ENCODE assay signal across 16 cellular contexts in genomic region chr3:13795816-13796215, GRCh38.
DNase-seq lines count a peak whose midpoint lies in the region; ATAC-seq and TF ChIP-seq lines count a peak whose summit lies in the region.
"Had no signal": no experiment of that assay in that cellular context is flagged by ENCODE, and none has a peak within 500 bp of the region (broad histone marks: within the 10 kb centered on the region; RNA-seq: fewer than 3 reads in every experiment).

No MANE protein-coding gene starts in this region.

- no peaks in the 10 kb centered on the region for H3K36me3 ChIP-seq in endodermal cell (ENCODE audit: control insufficient read depth, insufficient read depth, low read length)
- H3K36me3 ChIP-seq: BE2C had no signal

- peak; percentile 89 for DNase-seq in chondrocyte (ENCODE audit: low spot score)
- DNase-seq in endodermal cell = no peak
- DNase-seq in posterior vena cava (ENCODE audit: low spot score) = peak; percentile 69
- no peak for DNase-seq in activated CD8-positive, alpha-beta T cell treated with anti-CD3 and anti-CD28 coated beads, Interleukin-2, amount 10 ng/mL, durations not matched to agents 7 days and 5 days
- no peak for DNase-seq in NOMO-1 treated with dmso at 0.1 percent for 144 hours (lab: John Stamatoyannopoulos, UW; ENCODE audit: unreplicated experiment)
- no peak for DNase-seq in NCI-H1417 treated with DMSO at 0.1 percent for 48 hours (lab: John Stamatoyannopoulos, UW)
- no peak for DNase-seq in NAMALWA (ENCODE audit: low spot score)
- DNase-seq: ACHN; BE2C; C1 segment of cervical spinal cord; CD4-positive, CD25-positive, alpha-beta regulatory T cell; COR-L47; DMS 273 treated with DMSO at 0.1 percent for 48 hours; GOT3; H9 had no signal

- no peak for ATAC-seq in activated CD8-positive, alpha-beta T cell treated with anti-CD3 and anti-CD28 coated beads, Interleukin-2, amount 10 ng/mL, durations not matched to agents 7 days and 5 days

- H3K4me1 Mint-ChIP-seq in chondrocyte (ENCODE audit: low read depth) = no peaks in the 10 kb centered on the region
- peaks cover 9% of the 10 kb centered on the region for H3K4me1 Mint-ChIP-seq in endodermal cell
- peaks cover 3% of the 10 kb centered on the region for H3K4me1 Mint-ChIP-seq in activated CD8-positive, alpha-beta T cell treated with anti-CD3 and anti-CD28 coated beads, Interleukin-2, amount 10 ng/mL, durations not matched to agents 7 days and 5 days (ENCODE audit: low read depth)
- H3K4me1 Mint-ChIP-seq: CD4-positive, CD25-positive, alpha-beta regulatory T cell; CD8-positive, alpha-beta memory T cell had no signal

- H3K4me3 Mint-ChIP-seq in chondrocyte (ENCODE audit: unreplicated experiment) (no peak overlapping the region), endodermal cell (no peak overlapping the region)
- H3K4me3 Mint-ChIP-seq in activated CD8-positive, alpha-beta T cell treated with anti-CD3 and anti-CD28 coated beads, Interleukin-2, amount 10 ng/mL, durations not matched to agents 7 days and 5 days = no peak overlapping the region
- H3K4me3 Mint-ChIP-seq: CD4-positive, CD25-positive, alpha-beta regulatory T cell; CD8-positive, alpha-beta memory T cell; H9 had no signal

- intact Hi-C loops in posterior vena cava (cut with DNase I) = no loop called here

- H3K4me3 ChIP-seq in endodermal cell (ENCODE audit: low read length) = no peak overlapping the region

- H3K9me3 Mint-ChIP-seq in chondrocyte (ENCODE audit: low read depth) (no peaks in the 10 kb centered on the region), endodermal cell (no peaks in the 10 kb centered on the region)
- no peaks in the 10 kb centered on the region for H3K9me3 Mint-ChIP-seq in activated CD8-positive, alpha-beta T cell treated with anti-CD3 and anti-CD28 coated beads, Interleukin-2, amount 10 ng/mL, durations not matched to agents 7 days and 5 days (ENCODE audit: insufficient read depth)
- H3K9me3 Mint-ChIP-seq: CD4-positive, CD25-positive, alpha-beta regulatory T cell; CD8-positive, alpha-beta memory T cell; H9 had no signal

- 93 to 94% methylated on average over 6 to 17 of the region's 17 CpGs for WGBS in endodermal cell (ENCODE audit: insufficient coverage in 1 of 2, insufficient read length in 1 of 2), 2 experiments

- no peaks in the 10 kb centered on the region for H3K4me1 ChIP-seq in endodermal cell (ENCODE audit: control insufficient read depth, insufficient read depth, low read length)
- H3K4me1 ChIP-seq: BE2C had no signal

- H3K9me3 ChIP-seq in endodermal cell (ENCODE audit: control insufficient read depth, low read length) = no peaks in the 10 kb centered on the region
- H3K9me3 ChIP-seq: BE2C had no signal

- H3K27me3 ChIP-seq in endodermal cell (ENCODE audit: control insufficient read depth, insufficient read depth, low read length, poor library complexity, severe bottlenecking) = no peaks in the 10 kb centered on the region
- H3K27me3 ChIP-seq: BE2C had no signal

- H3K27me3 Mint-ChIP-seq in chondrocyte (ENCODE audit: low read depth) = peaks cover 50% of the 10 kb centered on the region
- no peaks in the 10 kb centered on the region for H3K27me3 Mint-ChIP-seq in endodermal cell (ENCODE audit: insufficient read depth)
- H3K27me3 Mint-ChIP-seq in activated CD8-positive, alpha-beta T cell treated with anti-CD3 and anti-CD28 coated beads, Interleukin-2, amount 10 ng/mL, durations not matched to agents 7 days and 5 days (ENCODE audit: low read depth) = no peaks in the 10 kb centered on the region

- no peak overlapping the region for H3K9ac ChIP-seq in endodermal cell (ENCODE audit: extremely low read depth, low read length, poor library complexity, severe bottlenecking)

- H3K27ac Mint-ChIP-seq in chondrocyte (ENCODE audit: unreplicated experiment) (no peak overlapping the region), endodermal cell (peak overlapping the region; percentile 31)
- H3K27ac Mint-ChIP-seq in activated CD8-positive, alpha-beta T cell treated with anti-CD3 and anti-CD28 coated beads, Interleukin-2, amount 10 ng/mL, durations not matched to agents 7 days and 5 days = no peak overlapping the region
- H3K27ac Mint-ChIP-seq: CD8-positive, alpha-beta memory T cell; H9 had no signal

- TF ChIP-seq CTCF in chondrocyte (IDR thresholded peaks at IDR 0.05) = no peak
- no peak for TF ChIP-seq CTCF in endodermal cell (conservative IDR thresholded peaks at IDR 0.05)

- POLR2A ChIA-PET in activated CD8-positive, alpha-beta T cell treated with anti-CD3 and anti-CD28 coated beads, Interleukin-2, amount 10 ng/mL, durations not matched to agents 7 days and 5 days (lab: Charles Lee) = no interaction called here

- CTCF ChIA-PET in activated CD8-positive, alpha-beta T cell treated with anti-CD3 and anti-CD28 coated beads, Interleukin-2, amount 10 ng/mL, durations not matched to agents 7 days and 5 days (lab: Charles Lee) = no interaction called here

- H3K27ac ChIP-seq in endodermal cell (ENCODE audit: low read depth, low read length) = no peak overlapping the region

- H3K36me3 Mint-ChIP-seq in chondrocyte (ENCODE audit: low read depth) = no peaks in the 10 kb centered on the region
- no peaks in the 10 kb centered on the region for H3K36me3 Mint-ChIP-seq in endodermal cell (ENCODE audit: low read depth)
- H3K36me3 Mint-ChIP-seq in activated CD8-positive, alpha-beta T cell treated with anti-CD3 and anti-CD28 coated beads, Interleukin-2, amount 10 ng/mL, durations not matched to agents 7 days and 5 days (ENCODE audit: low read depth) = no peaks in the 10 kb centered on the region
- H3K36me3 Mint-ChIP-seq: CD4-positive, CD25-positive, alpha-beta regulatory T cell; CD8-positive, alpha-beta memory T cell had no signal

Comparison
In these comparisons a context has a peak if more than half of its experiments do, and no peak if none do; other contexts are left out.
1. DNase-seq: peak in chondrocyte (single experiment) and posterior vena cava (single experiment); none in endodermal cell (single experiment), activated CD8-positive, alpha-beta T cell treated with anti-CD3 and anti-CD28 coated beads, Interleukin-2, amount 10 ng/mL, durations not matched to agents 7 days and 5 days (single experiment), NOMO-1 treated with dmso at 0.1 percent for 144 hours (single experiment), NCI-H1417 treated with DMSO at 0.1 percent for 48 hours (single experiment) and NAMALWA (single experiment).